1 cellular context compared by ENCODE assay signal in genomic region chr22:46264520-46264919, GRCh38.
TF ChIP-seq lines count a peak whose summit lies in the region.

No MANE protein-coding gene starts in this region.

TF ChIP-seq in HepG2, 621 proteins besides CTCF, POLR2A, EP300 and RAD21:
- 0 out of 2 replicates have a peak, but pooled peaks have one; percentile 17 for TF ChIP-seq ARID5B (CRISPR knock-in tag; IDR thresholded peaks at IDR 0.05)
- peak; percentile 27; the same call in 1 of the 2 replicates for TF ChIP-seq ZMYM4 (CRISPR knock-in tag; IDR thresholded peaks at IDR 0.05)
- TF ChIP-seq ZBTB33 (CRISPR knock-in tag; IDR thresholded peaks at IDR 0.05) = peak; percentile 24; the same call in 1 of the 2 replicates
- TF ChIP-seq SOX5 (CRISPR knock-in tag; IDR thresholded peaks at IDR 0.05; ENCODE audit: borderline replicate concordance) = peak; percentile 30; the same call in 1 of the 2 replicates
- TF ChIP-seq HNF4A (CRISPR knock-in tag; IDR thresholded peaks at IDR 0.05) = peak; percentile 73
- peak; percentile 11; the same call in 1 of the 2 replicates for TF ChIP-seq SAP130 (CRISPR knock-in tag; IDR thresholded peaks at IDR 0.05; ENCODE audit: low read depth)
